ENCODE assay signal across 1 cellular context in the genomic region with DNA sequence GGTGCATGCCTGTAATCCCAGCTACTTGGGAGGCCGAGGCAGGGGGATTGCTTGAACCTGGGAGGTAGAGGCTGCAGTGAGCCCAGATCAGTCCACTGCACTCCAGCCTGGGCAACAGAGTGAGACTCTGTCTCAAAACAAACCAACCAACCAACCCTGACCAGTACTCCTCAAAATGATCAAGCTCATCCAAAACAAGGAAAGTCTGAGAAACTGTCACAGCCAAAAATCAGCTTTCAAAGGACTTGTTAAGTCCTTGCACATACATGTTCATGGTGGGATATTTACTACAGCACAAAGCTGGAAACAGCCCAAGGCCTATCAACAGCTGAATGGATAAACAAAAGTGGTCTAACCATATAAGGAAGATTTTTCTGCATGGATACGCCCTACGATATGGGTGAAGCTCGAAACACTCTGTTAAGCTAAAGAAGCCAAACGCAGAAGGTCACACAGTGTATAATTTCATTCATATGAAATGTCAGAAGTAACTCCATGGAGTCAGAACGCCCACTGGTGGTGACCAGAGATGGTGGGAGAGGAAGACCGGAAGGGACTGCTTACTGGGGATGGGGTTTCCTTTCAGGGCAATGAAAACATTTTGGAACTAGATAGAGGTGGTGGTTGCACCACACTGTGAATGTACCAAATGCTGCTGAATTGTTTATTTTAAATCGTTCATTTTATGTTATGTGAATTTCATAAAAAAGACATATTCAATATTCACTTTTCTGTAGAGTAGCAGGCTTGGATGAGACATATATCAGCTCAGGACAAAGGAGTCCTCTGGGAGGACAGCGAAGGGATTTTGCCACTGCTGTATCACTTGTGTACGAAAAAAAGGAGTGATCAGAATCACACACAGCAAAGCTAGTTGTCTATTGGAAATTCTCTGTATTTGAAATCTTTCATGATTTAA.
TF ChIP-seq lines count a peak whose summit lies in the region.

No MANE protein-coding gene starts in this region.

TF ChIP-seq in HEK293, 187 proteins besides CTCF, POLR2A, EP300 and RAD21 (continued from another document):
- TF ChIP-seq PRDM10 (tag by site-specific recombination; IDR thresholded peaks at IDR 0.05): peak; percentile 43; the same call in 1 of the 2 replicates
- TF ChIP-seq ZXDB (tag by site-specific recombination; IDR thresholded peaks at IDR 0.05): peak; percentile 88
- TF ChIP-seq ZNF518A (tag by site-specific recombination; conservative IDR thresholded peaks at IDR 0.05; ENCODE audit: low read depth): peak; percentile 69
